ENCODE assay signal across 8 cellular contexts in the genomic region with DNA sequence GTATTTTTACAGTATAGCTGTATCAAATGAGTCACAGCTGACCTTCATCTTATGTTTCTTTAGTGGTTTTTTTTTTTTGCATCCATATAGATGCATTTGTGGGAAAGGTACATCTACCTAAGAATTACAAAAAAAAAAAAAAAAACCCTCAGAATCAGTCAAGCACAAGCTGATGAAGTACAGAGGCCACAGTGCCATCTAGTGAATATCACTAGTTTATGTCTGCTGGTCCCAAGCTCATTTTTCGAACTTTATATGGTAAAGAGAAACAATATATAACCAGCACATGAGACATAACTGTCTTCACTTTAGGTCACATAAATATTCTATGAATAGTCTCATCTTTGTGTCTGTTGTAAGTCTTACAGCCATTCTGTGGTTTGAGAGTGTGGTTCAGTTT.
DNase-seq lines count a peak whose midpoint lies in the region; ATAC-seq and TF ChIP-seq lines count a peak whose summit lies in the region.

No MANE protein-coding gene starts in this region.

- peak overlapping the region; percentile 37; the same call in 1 of the 2 replicates for H3K4me2 ChIP-seq in OCI-LY3 (ENCODE audit: low read length)

- H3K36me3 ChIP-seq in BE2C, result no peaks in the 10 kb centered on the region
- H3K36me3 ChIP-seq in OCI-LY3 (replicated peaks; ENCODE audit: low read depth, low read length), result no peaks in the 10 kb centered on the region
- H3K36me3 ChIP-seq in colonic mucosa, result no peaks in the 10 kb centered on the region

- H3K4me1 ChIP-seq in BE2C (no peaks in the 10 kb centered on the region), OCI-LY3 (ENCODE audit: low read length) (peaks cover 5% of the 10 kb centered on the region; the same call in 1 of the 2 replicates), foreskin keratinocyte (no peaks in the 10 kb centered on the region), colonic mucosa (no peaks in the 10 kb centered on the region)

- H3K9ac ChIP-seq in OCI-LY3 (ENCODE audit: low read length) (no peak overlapping the region), colonic mucosa (ENCODE audit: low read depth in 2 of 2, low read length in 2 of 2) (no peak overlapping the region)

- no peak for DNase-seq in BE2C
- DNase-seq in GM13976 (ENCODE audit: low spot score), result peak; percentile 24
- peak in 1 of 2 donors; percentile 5 for DNase-seq in foreskin keratinocyte
- DNase-seq in KG1 (lab: John Stamatoyannopoulos, UW), result no peak
- DNase-seq in colonic mucosa, result no peak

- TF ChIP-seq CTCF in BE2C (IDR thresholded peaks at IDR 0.05; ENCODE audit: low read depth, low read length) (peak; percentile 26; the same call in 1 of the 2 replicates), GM13976 (IDR thresholded peaks at IDR 0.05; ENCODE audit: borderline replicate concordance, control extremely low read depth, extremely low read depth, insufficient read depth, missing control alignments) (no peak), OCI-LY3 (IDR thresholded peaks at IDR 0.05; ENCODE audit: low read depth, low read length) (peak; percentile 59), foreskin keratinocyte (conservative IDR thresholded peaks at IDR 0.05) (peak; percentile 54), colonic mucosa (IDR thresholded peaks at IDR 0.05) (no peak)

- intact Hi-C loops in colonic mucosa (cut with DNase I), result loop anchor here (10.0 kb wide), 2 partner anchors 210 to 240 kb away; a partner anchor contains a TSS

- H3K9me3 ChIP-seq in BE2C (no peaks in the 10 kb centered on the region), OCI-LY3 (ENCODE audit: insufficient read depth, low read length) (no peaks in the 10 kb centered on the region), colonic mucosa (no peaks in the 10 kb centered on the region)

- in situ Hi-C loops in GM13976 (cut with MboI; ENCODE audit: low sequenced_read_pairs, unreplicated experiment), result loop anchor here (25.0 kb wide), 1 partner anchor 202 kb away; no protein-coding TSS in a partner anchor

- H3K27me3 ChIP-seq in BE2C (no peaks in the 10 kb centered on the region), OCI-LY3 (ENCODE audit: low read depth, low read length) (no peaks in the 10 kb centered on the region), foreskin keratinocyte (no peaks in the 10 kb centered on the region), colonic mucosa (no peaks in the 10 kb centered on the region)

- H3K4me3 ChIP-seq in BE2C (ENCODE audit: low read depth, low read length) (no peak overlapping the region), OCI-LY3 (ENCODE audit: low read length) (no peak overlapping the region), colonic mucosa (no peak overlapping the region)

- ATAC-seq in foreskin keratinocyte, result no peak
- no peak for ATAC-seq in HG02885 (IDR thresholded peaks at IDR 0.05; ENCODE audit: poor library complexity, unreplicated experiment)
- ATAC-seq in GM21526 (IDR thresholded peaks at IDR 0.05; ENCODE audit: low FRiP score, unreplicated experiment), result no peak

- H2AFZ ChIP-seq in OCI-LY3 (ENCODE audit: low read depth, low read length), result no peak overlapping the region

- H4K20me1 ChIP-seq in OCI-LY3 (ENCODE audit: insufficient read depth, low read length), result no peaks in the 10 kb centered on the region

- H3K27ac ChIP-seq in OCI-LY3 (ENCODE audit: low read length), result no peak overlapping the region
- H3K27ac ChIP-seq in foreskin keratinocyte, result no peak overlapping the region
- H3K27ac ChIP-seq in colonic mucosa, result no peak overlapping the region

- no peaks in the 10 kb centered on the region for H3K79me2 ChIP-seq in OCI-LY3 (ENCODE audit: low read length)

Comparison
In these comparisons a context has a peak if more than half of its experiments do, and no peak if none do; other contexts are left out.
1. CTCF ChIP-seq: peak in BE2C (single experiment), OCI-LY3 (single experiment) and foreskin keratinocyte (single experiment); none in GM13976 (single experiment) and colonic mucosa (single experiment).